ENCODE assay signal across 23 cellular contexts in genomic region chr12:66683073-66683472, GRCh38.
"Had no signal": no experiment of that assay in that cellular context is flagged by ENCODE, and none has a peak within 500 bp of the region (broad histone marks: within the 10 kb centered on the region; RNA-seq: fewer than 3 reads in every experiment).

No MANE protein-coding gene starts in this region.

- H3K27ac Mint-ChIP-seq: activated CD4-positive, alpha-beta memory T cell treated with anti-CD3 and anti-CD28 coated beads, Interleukin-2, amount 10 ng/mL, durations not matched to agents 7 days and 5 days; activated naive CD4-positive, alpha-beta T cell treated with anti-CD3 and anti-CD28 coated beads for 36 hours; activated T-cell treated with anti-CD3 and anti-CD28 coated beads, Interleukin-2, amount 50 U/mL, for 72 hours; naive thymus-derived CD4-positive, alpha-beta T cell; stimulated activated effector memory CD8-positive, alpha-beta T cell treated with anti-CD3 and anti-CD28 coated beads, Interleukin-12 subunit alpha, Interleukin-12 subunit beta, amount 100 ng/mL, for 72 hours had no signal

- H3K27ac ChIP-seq: body of pancreas, cardiac muscle cell, epithelial cell of prostate, gastroesophageal sphincter, left ventricle myocardium inferior, testis, uterus had no signal

- H3K4me3 ChIP-seq: body of pancreas, cardiac muscle cell, gastroesophageal sphincter, left ventricle myocardium inferior, testis, uterus had no signal

- DNase-seq: activated CD4-positive, alpha-beta memory T cell treated with anti-CD3 and anti-CD28 coated beads, Interleukin-2, amount 10 ng/mL, durations not matched to agents 7 days and 5 days; activated CD4-positive, alpha-beta T cell treated with anti-CD3 and anti-CD28 coated beads for 48 hours; activated effector memory CD4-positive, alpha-beta T cell treated with Interleukin-2 at 50 U/mL for 16 hours; activated naive CD4-positive, alpha-beta T cell treated with anti-CD3 and anti-CD28 coated beads for 36 hours; activated T-cell treated with anti-CD3 and anti-CD28 coated beads, Interleukin-2, amount 50 U/mL, for 72 hours; body of pancreas; head of caudate nucleus; hypothalamus; left ventricle myocardium inferior; naive thymus-derived CD4-positive, alpha-beta T cell; occipital lobe; posterior cingulate gyrus; small intestine; stimulated activated CD4-positive, alpha-beta T cell treated with anti-CD3 and anti-CD28 coated beads, Interleukin-2, amount 100 ng/mL, for 24 hours; testis; trophoblast cell; uterus had no signal

- H3K4me1 Mint-ChIP-seq: activated CD4-positive, alpha-beta memory T cell treated with anti-CD3 and anti-CD28 coated beads, Interleukin-2, amount 10 ng/mL, durations not matched to agents 7 days and 5 days; stimulated activated effector memory CD8-positive, alpha-beta T cell treated with anti-CD3 and anti-CD28 coated beads, Interleukin-12 subunit alpha, Interleukin-12 subunit beta, amount 100 ng/mL, for 72 hours had no signal

- H3K9me3 ChIP-seq: body of pancreas, gastroesophageal sphincter, left ventricle myocardium inferior, testis, uterus had no signal

- H3K36me3 Mint-ChIP-seq: naive thymus-derived CD4-positive, alpha-beta T cell; stimulated activated effector memory CD8-positive, alpha-beta T cell treated with anti-CD3 and anti-CD28 coated beads, Interleukin-12 subunit alpha, Interleukin-12 subunit beta, amount 100 ng/mL, for 72 hours had no signal

- H3K9me3 Mint-ChIP-seq: activated CD4-positive, alpha-beta memory T cell treated with anti-CD3 and anti-CD28 coated beads, Interleukin-2, amount 10 ng/mL, durations not matched to agents 7 days and 5 days; activated naive CD4-positive, alpha-beta T cell treated with anti-CD3 and anti-CD28 coated beads for 36 hours; activated T-cell treated with anti-CD3 and anti-CD28 coated beads, Interleukin-2, amount 50 U/mL, for 72 hours; naive thymus-derived CD4-positive, alpha-beta T cell; neural crest cell; stimulated activated effector memory CD8-positive, alpha-beta T cell treated with anti-CD3 and anti-CD28 coated beads, Interleukin-12 subunit alpha, Interleukin-12 subunit beta, amount 100 ng/mL, for 72 hours had no signal

- FAIRE-seq: small intestine had no signal

- H3K4me1 ChIP-seq: body of pancreas, left ventricle myocardium inferior, testis, uterus had no signal

- H3K4me3 Mint-ChIP-seq: activated CD4-positive, alpha-beta memory T cell treated with anti-CD3 and anti-CD28 coated beads, Interleukin-2, amount 10 ng/mL, durations not matched to agents 7 days and 5 days; activated naive CD4-positive, alpha-beta T cell treated with anti-CD3 and anti-CD28 coated beads for 36 hours; activated T-cell treated with anti-CD3 and anti-CD28 coated beads, Interleukin-2, amount 50 U/mL, for 72 hours; naive thymus-derived CD4-positive, alpha-beta T cell; neural crest cell; stimulated activated effector memory CD8-positive, alpha-beta T cell treated with anti-CD3 and anti-CD28 coated beads, Interleukin-12 subunit alpha, Interleukin-12 subunit beta, amount 100 ng/mL, for 72 hours had no signal

- ATAC-seq: activated T-cell treated with anti-CD3 and anti-CD28 coated beads, Interleukin-2, amount 50 U/mL, for 72 hours; body of pancreas; gastroesophageal sphincter; naive thymus-derived CD4-positive, alpha-beta T cell; sciatic nerve; stimulated activated effector memory CD8-positive, alpha-beta T cell treated with anti-CD3 and anti-CD28 coated beads, Interleukin-12 subunit alpha, Interleukin-12 subunit beta, amount 100 ng/mL, for 72 hours had no signal
